ENCODE assay signal across 24 cellular contexts in the genomic region with DNA sequence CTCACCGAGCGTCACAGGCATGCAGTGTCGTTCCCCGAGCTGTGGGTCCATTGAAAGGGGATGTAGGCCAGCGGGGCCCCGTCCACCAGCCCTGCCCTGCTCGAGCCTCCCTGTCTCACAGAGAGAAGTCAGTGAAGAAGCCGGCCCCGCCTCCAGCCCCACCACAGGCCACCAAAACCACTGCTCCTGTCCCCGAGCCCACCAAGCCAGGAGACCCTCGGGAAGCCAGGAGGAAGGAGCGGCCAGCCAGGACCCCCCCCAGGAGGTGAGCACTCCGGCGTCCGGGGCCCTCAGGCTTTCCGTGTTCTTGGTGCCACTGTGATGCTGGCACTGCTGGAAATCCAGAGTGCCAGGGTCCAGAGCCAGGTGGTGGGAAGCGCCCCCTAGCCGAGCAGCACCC. TPM values are rescaled to one million over a fixed set of nuclear protein-coding genes. Genes with fewer than 3 reads are reported as not detected.
"Had no signal": no experiment of that assay in that cellular context is flagged by ENCODE, and none has a peak within 500 bp of the region (broad histone marks: within the 10 kb centered on the region; RNA-seq: fewer than 3 reads in every experiment).

No MANE protein-coding gene starts in this region.

- H3K4me2 ChIP-seq: SK-N-SH had no signal

- H3K4me3 ChIP-seq: MG63 had no signal

- ATAC-seq: Panc1, PC-3 had no signal

- FAIRE-seq: HTR-8/SVneo had no signal

- H3K36me3 ChIP-seq: MG63 had no signal

- H3K9me3 ChIP-seq: MG63, SK-N-SH had no signal

- H3K27me3 ChIP-seq: MG63 had no signal

- H3K27ac ChIP-seq: HL-60, RWPE1 had no signal

- DNase-seq: Karpas-422, KG1, MG63, NCI-H1092, NCI-H1105 treated with DMSO at 0.1 percent for 48 hours, NCI-H1417 treated with DMSO at 0.1 percent for 48 hours, NCI-H146, NCI-H1694 treated with DMSO at 0.1 percent for 48 hours, NCI-H1930, NCI-H2081, NCI-H2107, NCI-H2227 treated with DMSO at 0.1 percent for 48 hours, NCI-H524, NCI-H526 treated with DMSO at 0.1 percent for 48 hours, NCI-H748 treated with DMSO at 0.1 percent for 48 hours, PC-3, SHP77, SK-N-SH had no signal

- H3K9ac ChIP-seq: SK-N-SH had no signal

RNA-seq across cellular contexts. Expression of a gene that starts 13.9 kb away (rescaled TPM):
- total RNA-seq: NCI-H460, PC-3, SK-MEL-5 had no signal

RNA-seq across cellular contexts. Expression of a gene that starts 26.4 kb away (rescaled TPM):
- total RNA-seq: PC-3 had no signal
